36 cellular contexts compared by ENCODE assay signal in genomic region chr5:14376789-14377188, GRCh38.
"Had no signal": no experiment of that assay in that cellular context is flagged by ENCODE, and none has a peak within 500 bp of the region (broad histone marks: within the 10 kb centered on the region; RNA-seq: fewer than 3 reads in every experiment).

No MANE protein-coding gene starts in this region.

- H3K9me3 Mint-ChIP-seq: activated B cell treated with CpG ODN at 0.5 μM for 24 hours; activated CD4-positive, alpha-beta memory T cell treated with anti-CD3 and anti-CD28 coated beads for 36 hours; activated CD4-positive, alpha-beta T cell treated with anti-CD3 and anti-CD28 coated beads, Interleukin-2, amount 10 ng/mL, durations not matched to agents 24 days and 14 days; activated CD8-positive, alpha-beta T cell treated with anti-CD3 and anti-CD28 coated beads for 36 hours; activated naive CD4-positive, alpha-beta T cell treated with anti-CD3 and anti-CD28 coated beads for 36 hours; activated naive CD4-positive, alpha-beta T cell treated with anti-CD3 and anti-CD28 coated beads, Interleukin-2, amount 50 U/mL, for 72 hours; activated naive CD8-positive, alpha-beta T cell treated with anti-CD3 and anti-CD28 coated beads for 36 hours; activated T-cell treated with anti-CD3 and anti-CD28 coated beads, Interleukin-2, amount 50 U/mL, for 4 hours; activated T-cell treated with anti-CD3 and anti-CD28 coated beads, Interleukin-2, amount 50 U/mL, for 72 hours; activated T-helper 1 cell treated with anti-CD3 and anti-CD28 coated beads, Interleukin-12 subunit alpha, Interleukin-12 subunit beta, Interleukin-2, Interleukin-4 antibody, amounts not matched to agents 30 ng/mL and 10 ng/mL and 1 ng/mL, durations not matched to agents 14 hours and 24 hours and 36 hours; activated T-helper 17 cell treated with anti-CD3 and anti-CD28 coated beads, Interleukin-2, amount 50 U/mL, for 72 hours; central memory CD8-positive, alpha-beta T cell; T-helper 1 cell treated with Interleukin-12 subunit alpha and Interleukin-12 subunit beta and Interleukin-4 antibody, amounts not matched to agents 30 μg/mL and 1 μg/mL, for 36 hours; T-helper 2 cell treated with Interferon-gamma antibody and Interleukin-4, amounts not matched to agents 5 μg/mL and 100 μg/mL, for 36 hours had no signal

- DNase-seq: activated B cell treated with CpG ODN at 0.5 μM for 24 hours; activated CD4-positive, alpha-beta memory T cell treated with anti-CD3 and anti-CD28 coated beads for 36 hours; activated CD4-positive, alpha-beta T cell treated with anti-CD3 and anti-CD28 coated beads for 4 hours; activated CD4-positive, alpha-beta T cell treated with anti-CD3 and anti-CD28 coated beads, Interleukin-2, amount 10 ng/mL, durations not matched to agents 24 days and 14 days; activated CD4-positive, alpha-beta T cell treated with anti-CD3 and anti-CD28 coated beads, Interleukin-2, amount 50 U/mL, for 1 hour; activated CD4-positive, alpha-beta T cell treated with anti-CD3 and anti-CD28 coated beads, Interleukin-2, amount 50 U/mL, for 4 hours; activated CD4-positive, CD25-positive, alpha-beta regulatory T cell treated with anti-CD3 and anti-CD28 coated beads, Interleukin-2, amount 50 U/mL, for 72 hours; activated CD8-positive, alpha-beta memory T cell treated with anti-CD3 and anti-CD28 coated beads, Interleukin-2, amount 50 U/mL, for 4 hours; activated CD8-positive, alpha-beta T cell treated with anti-CD3 and anti-CD28 coated beads for 36 hours; activated effector memory CD4-positive, alpha-beta T cell treated with anti-CD3 and anti-CD28 coated beads, Interleukin-2, amount 50 U/mL, for 16 hours; activated gamma-delta T cell treated with Interleukin-2 at 50 U/mL for 16 hours; activated naive CD4-positive, alpha-beta T cell; activated naive CD4-positive, alpha-beta T cell treated with anti-CD3 and anti-CD28 coated beads for 36 hours; activated naive CD4-positive, alpha-beta T cell treated with anti-CD3 and anti-CD28 coated beads, Interleukin-2, amount 50 U/mL, for 16 hours; activated naive CD8-positive, alpha-beta T cell treated with anti-CD3 and anti-CD28 coated beads for 36 hours; activated T-cell treated with anti-CD3 and anti-CD28 coated beads for 4 hours; activated T-cell treated with anti-CD3 and anti-CD28 coated beads, Interleukin-2, amount 50 U/mL, for 1 hour; activated T-cell treated with anti-CD3 and anti-CD28 coated beads, Interleukin-2, amount 50 U/mL, for 4 hours; activated T-cell treated with anti-CD3 and anti-CD28 coated beads, Interleukin-2, amount 50 U/mL, for 72 hours; adrenal gland; amniotic stem cell; aorta; body of pancreas; brain microvascular endothelial cell; caudate nucleus; T-helper 1 cell; T-helper 2 cell; T-helper 9 cell had no signal

- H3K4me1 ChIP-seq: adrenal gland, breast epithelium had no signal

- H3K27me3 ChIP-seq: adrenal gland, body of pancreas, brain microvascular endothelial cell, breast epithelium had no signal

- H3K27ac Mint-ChIP-seq: activated B cell treated with CpG ODN at 0.5 μM for 24 hours; activated CD4-positive, alpha-beta memory T cell treated with anti-CD3 and anti-CD28 coated beads for 36 hours; activated CD4-positive, alpha-beta T cell treated with anti-CD3 and anti-CD28 coated beads, Interleukin-2, amount 10 ng/mL, durations not matched to agents 24 days and 14 days; activated CD8-positive, alpha-beta T cell treated with anti-CD3 and anti-CD28 coated beads for 36 hours; activated naive CD4-positive, alpha-beta T cell treated with anti-CD3 and anti-CD28 coated beads for 36 hours; activated naive CD8-positive, alpha-beta T cell treated with anti-CD3 and anti-CD28 coated beads for 36 hours; activated T-cell treated with anti-CD3 and anti-CD28 coated beads, Interleukin-2, amount 50 U/mL, for 72 hours; activated T-helper 1 cell treated with anti-CD3 and anti-CD28 coated beads, Interleukin-12 subunit alpha, Interleukin-12 subunit beta, Interleukin-2, Interleukin-4 antibody, amounts not matched to agents 30 ng/mL and 10 ng/mL and 1 ng/mL, durations not matched to agents 14 hours and 24 hours and 36 hours; activated T-helper 17 cell treated with anti-CD3 and anti-CD28 coated beads, Interleukin-2, amount 50 U/mL, for 72 hours; T-helper 1 cell treated with Interleukin-12 subunit alpha and Interleukin-12 subunit beta and Interleukin-4 antibody, amounts not matched to agents 30 μg/mL and 1 μg/mL, for 36 hours; T-helper 2 cell treated with Interferon-gamma antibody and Interleukin-4, amounts not matched to agents 5 μg/mL and 100 μg/mL, for 36 hours had no signal

- H3K4me3 ChIP-seq: adrenal gland, body of pancreas, breast epithelium had no signal

- H3K4me1 Mint-ChIP-seq: activated CD4-positive, alpha-beta T cell treated with anti-CD3 and anti-CD28 coated beads, Interleukin-2, amount 10 ng/mL, durations not matched to agents 24 days and 14 days; activated naive CD8-positive, alpha-beta T cell treated with anti-CD3 and anti-CD28 coated beads for 36 hours; activated T-helper 17 cell treated with anti-CD3 and anti-CD28 coated beads, Interleukin-2, amount 50 U/mL, for 72 hours; central memory CD8-positive, alpha-beta T cell had no signal

- H3K27me3 Mint-ChIP-seq: activated B cell treated with CpG ODN at 0.5 μM for 24 hours; activated CD4-positive, alpha-beta memory T cell treated with anti-CD3 and anti-CD28 coated beads for 36 hours; activated CD8-positive, alpha-beta T cell treated with anti-CD3 and anti-CD28 coated beads for 36 hours; activated naive CD8-positive, alpha-beta T cell treated with anti-CD3 and anti-CD28 coated beads for 36 hours; activated T-helper 17 cell treated with anti-CD3 and anti-CD28 coated beads, Interleukin-2, amount 50 U/mL, for 72 hours had no signal

- H3K27ac ChIP-seq: adrenal gland, body of pancreas, brain microvascular endothelial cell, breast epithelium, VCaP had no signal

- H3K9me3 ChIP-seq: adrenal gland, body of pancreas, breast epithelium had no signal

- H3K4me3 Mint-ChIP-seq: activated B cell treated with CpG ODN at 0.5 μM for 24 hours; activated CD4-positive, alpha-beta memory T cell treated with anti-CD3 and anti-CD28 coated beads for 36 hours; activated CD4-positive, alpha-beta T cell treated with anti-CD3 and anti-CD28 coated beads, Interleukin-2, amount 10 ng/mL, durations not matched to agents 24 days and 14 days; activated CD8-positive, alpha-beta T cell treated with anti-CD3 and anti-CD28 coated beads for 36 hours; activated naive CD4-positive, alpha-beta T cell treated with anti-CD3 and anti-CD28 coated beads for 36 hours; activated naive CD8-positive, alpha-beta T cell treated with anti-CD3 and anti-CD28 coated beads for 36 hours; activated T-cell treated with anti-CD3 and anti-CD28 coated beads, Interleukin-2, amount 50 U/mL, for 4 hours; activated T-cell treated with anti-CD3 and anti-CD28 coated beads, Interleukin-2, amount 50 U/mL, for 72 hours; activated T-helper 1 cell treated with anti-CD3 and anti-CD28 coated beads, Interleukin-12 subunit alpha, Interleukin-12 subunit beta, Interleukin-2, Interleukin-4 antibody, amounts not matched to agents 30 ng/mL and 10 ng/mL and 1 ng/mL, durations not matched to agents 14 hours and 24 hours and 36 hours; activated T-helper 17 cell treated with anti-CD3 and anti-CD28 coated beads, Interleukin-2, amount 50 U/mL, for 72 hours; central memory CD8-positive, alpha-beta T cell; T-helper 1 cell treated with Interleukin-12 subunit alpha and Interleukin-12 subunit beta and Interleukin-4 antibody, amounts not matched to agents 30 μg/mL and 1 μg/mL, for 36 hours; T-helper 2 cell treated with Interferon-gamma antibody and Interleukin-4, amounts not matched to agents 5 μg/mL and 100 μg/mL, for 36 hours had no signal

- H3K36me3 Mint-ChIP-seq: activated CD4-positive, alpha-beta memory T cell treated with anti-CD3 and anti-CD28 coated beads for 36 hours; activated naive CD4-positive, alpha-beta T cell treated with anti-CD3 and anti-CD28 coated beads, Interleukin-2, amount 50 U/mL, for 72 hours had no signal

- ATAC-seq: activated CD8-positive, alpha-beta T cell treated with anti-CD3 and anti-CD28 coated beads for 36 hours; activated naive CD4-positive, alpha-beta T cell treated with anti-CD3 and anti-CD28 coated beads, Interleukin-2, amount 50 U/mL, for 72 hours; activated T-cell treated with anti-CD3 and anti-CD28 coated beads, Interleukin-2, amount 50 U/mL, for 4 hours; activated T-cell treated with anti-CD3 and anti-CD28 coated beads, Interleukin-2, amount 50 U/mL, for 72 hours; activated T-helper 17 cell treated with anti-CD3 and anti-CD28 coated beads, Interleukin-2, amount 50 U/mL, for 72 hours; body of pancreas had no signal
